1 cellular context compared by ENCODE assay signal in genomic region chr1:162928141-162928540, GRCh38.
A peak's percentile ranks its signal among the peaks of the same experiment; 100 is the strongest.
TF ChIP-seq lines count a peak whose summit lies in the region.

No MANE protein-coding gene starts in this region.

TF ChIP-seq in SK-N-SH, 30 proteins besides CTCF, POLR2A, EP300 and RAD21 (continued from another document):
- TF ChIP-seq USF2 (IDR thresholded peaks at IDR 0.05; ENCODE audit: borderline replicate concordance, low read depth, low read length): no peak
- TF ChIP-seq NRF1 (IDR thresholded peaks at IDR 0.05; ENCODE audit: low read depth, low read length): no peak
- TF ChIP-seq TCF12 (IDR thresholded peaks at IDR 0.05): peak; percentile 59
- TF ChIP-seq RFX5 (IDR thresholded peaks at IDR 0.05; ENCODE audit: low read length): no peak
- TF ChIP-seq EZH2phosphoT487 (IDR thresholded peaks at IDR 0.05; ENCODE audit: borderline replicate concordance, low read depth): no peak
- TF ChIP-seq MEF2A (IDR thresholded peaks at IDR 0.05; ENCODE audit: borderline replicate concordance, low read depth): no peak
- TF ChIP-seq USF1 (IDR thresholded peaks at IDR 0.05; ENCODE audit: borderline replicate concordance, low read depth): no peak
